Comparison of ENCODE assay signal across 1 cellular context in genomic region chr20:2102585-2103453, GRCh38.
A peak's percentile ranks its signal among the peaks of the same experiment; 100 is the strongest.
TF ChIP-seq lines count a peak whose summit lies in the region.

No MANE protein-coding gene starts in this region.

TF ChIP-seq in HepG2, 621 proteins besides CTCF, POLR2A, EP300 and RAD21 (continued from another document and continues in another):
- TF ChIP-seq ZSCAN22 (CRISPR knock-in tag; IDR thresholded peaks at IDR 0.05) (no peak), ZNF639 (CRISPR knock-in tag; conservative IDR thresholded peaks at IDR 0.05) (peak; percentile 93), ZNF207 (IDR thresholded peaks at IDR 0.05; ENCODE audit: borderline replicate concordance) (no peak), ZNF510 (CRISPR knock-in tag; IDR thresholded peaks at IDR 0.05; ENCODE audit: low read depth) (peak; percentile 16), SNRNP70 (IDR thresholded peaks at IDR 0.05; ENCODE audit: low read depth, low read length) (no peak), TFDP1 (CRISPR knock-in tag; IDR thresholded peaks at IDR 0.05; ENCODE audit: borderline replicate concordance) (no peak), ZNF570 (CRISPR knock-in tag; IDR thresholded peaks at IDR 0.05; ENCODE audit: borderline replicate concordance) (no peak), SMC3 (IDR thresholded peaks at IDR 0.05; ENCODE audit: low read length) (no peak), ZNF780A (CRISPR knock-in tag; IDR thresholded peaks at IDR 0.05) (no peak), ZNF572 (CRISPR knock-in tag; IDR thresholded peaks at IDR 0.05) (0 out of 2 replicates have a peak, but pooled peaks have one; percentile 41), ZNF589 (CRISPR knock-in tag; conservative IDR thresholded peaks at IDR 0.05) (no peak; the same call in 1 of the 2 replicates), ZNF383 (CRISPR knock-in tag; IDR thresholded peaks at IDR 0.05; ENCODE audit: borderline replicate concordance) (no peak; the same call in 1 of the 2 replicates), ETV5 (CRISPR knock-in tag; IDR thresholded peaks at IDR 0.05; ENCODE audit: borderline replicate concordance) (peak; percentile 61), MTA1 (CRISPR knock-in tag; IDR thresholded peaks at IDR 0.05; ENCODE audit: borderline replicate concordance) (no peak), AHDC1 (CRISPR knock-in tag; IDR thresholded peaks at IDR 0.05; ENCODE audit: borderline replicate concordance) (peak; percentile 56; the same call in 1 of the 2 replicates), MAZ (IDR thresholded peaks at IDR 0.05; ENCODE audit: borderline replicate concordance, low read depth, low read length) (peak; percentile 91), MAZ (CRISPR knock-in tag; IDR thresholded peaks at IDR 0.05; ENCODE audit: low read depth) (peak; percentile 44), ZBTB8A (CRISPR knock-in tag; IDR thresholded peaks at IDR 0.05; ENCODE audit: borderline replicate concordance, low read depth) (no peak; the same call in 1 of the 2 replicates), TRIM22 (IDR thresholded peaks at IDR 0.05) (no peak), IRF2 (CRISPR knock-in tag; IDR thresholded peaks at IDR 0.05) (peak; percentile 49; the same call in 1 of the 2 replicates), ZNF512B (CRISPR knock-in tag; IDR thresholded peaks at IDR 0.05; ENCODE audit: borderline replicate concordance) (no peak; the same call in 1 of the 2 replicates), REXO4 (CRISPR knock-in tag; IDR thresholded peaks at IDR 0.05; ENCODE audit: borderline replicate concordance) (peak; percentile 22; the same call in 1 of the 2 replicates), NFRKB (IDR thresholded peaks at IDR 0.05) (no peak), IRX3 (CRISPR knock-in tag; IDR thresholded peaks at IDR 0.05; ENCODE audit: borderline replicate concordance, low read depth) (peak; percentile 78; the same call in 1 of the 2 replicates), NAIF1 (CRISPR knock-in tag; IDR thresholded peaks at IDR 0.05; ENCODE audit: borderline replicate concordance) (no peak; the same call in 1 of the 2 replicates), MAF1 (CRISPR knock-in tag; IDR thresholded peaks at IDR 0.05; ENCODE audit: borderline replicate concordance) (no peak), ATAD3A (CRISPR knock-in tag; IDR thresholded peaks at IDR 0.05) (no peak; the same call in 1 of the 2 replicates), FIP1L1 (IDR thresholded peaks at IDR 0.05; ENCODE audit: borderline replicate concordance, insufficient read depth, low read depth, low read length) (peak; percentile 84; the same call in 1 of the 2 replicates), ZNF879 (CRISPR knock-in tag; IDR thresholded peaks at IDR 0.05) (no peak), ZSCAN21 (CRISPR knock-in tag; IDR thresholded peaks at IDR 0.05; ENCODE audit: borderline replicate concordance) (peak; percentile 76), MLX (CRISPR knock-in tag; IDR thresholded peaks at IDR 0.05) (no peak; the same call in 1 of the 2 replicates), ZNF724P (CRISPR knock-in tag; IDR thresholded peaks at IDR 0.05; ENCODE audit: borderline replicate concordance) (peak; percentile 59; the same call in 1 of the 2 replicates), MTA3 (CRISPR knock-in tag; IDR thresholded peaks at IDR 0.05) (peak; percentile 92; the same call in 1 of the 2 replicates), HNRNPLL (IDR thresholded peaks at IDR 0.05; ENCODE audit: low read depth, low read length, poor library complexity, severe bottlenecking) (peak; percentile 18), ZBTB40 (IDR thresholded peaks at IDR 0.05) (no peak), ZBTB40 (CRISPR knock-in tag; IDR thresholded peaks at IDR 0.05) (peak; percentile 35; the same call in 1 of the 2 replicates), KDM5B (CRISPR knock-in tag; IDR thresholded peaks at IDR 0.05; ENCODE audit: borderline replicate concordance) (no peak)
